In genomic region chr12:53069621-53070410, GRCh38 we compare ENCODE assay signal across 16 cellular contexts. TPM values are rescaled to one million over a fixed set of nuclear protein-coding genes. Genes with fewer than 3 reads are reported as not detected.
DNase-seq lines count a peak whose midpoint lies in the region; ATAC-seq and TF ChIP-seq lines count a peak whose summit lies in the region.
"Had no signal": no experiment of that assay in that cellular context is flagged by ENCODE, and none has a peak within 500 bp of the region (broad histone marks: within the 10 kb centered on the region; RNA-seq: fewer than 3 reads in every experiment).

No MANE protein-coding gene starts in this region.

- H2AK5ac ChIP-seq in IMR-90 (ENCODE audit: low read depth, low read length) = no peak overlapping the region

- ATAC-seq in IMR-90 (ENCODE audit: low read depth) = no peak
- ATAC-seq in HG03135 (IDR thresholded peaks at IDR 0.05; ENCODE audit: unreplicated experiment) = no peak
- ATAC-seq in GM21717 (IDR thresholded peaks at IDR 0.05; ENCODE audit: unreplicated experiment) = no peak
- ATAC-seq in GM21367 (IDR thresholded peaks at IDR 0.05; ENCODE audit: unreplicated experiment) = no peak
- ATAC-seq: SK-N-SH treated with all-trans-retinoic acid at 6 μM for 48 hours had no signal

- H2BK5ac ChIP-seq in IMR-90 (ENCODE audit: low read depth, low read length, poor library complexity, severe bottlenecking) = no peak overlapping the region

- no peak overlapping the region for H2AFZ ChIP-seq in IMR-90 (replicated peaks; ENCODE audit: low read length, poor library complexity)

- H3K14ac ChIP-seq in IMR-90 (replicated peaks; ENCODE audit: low read depth, low read length) = no peak overlapping the region

- H3K27me3 ChIP-seq in IMR-90 (ENCODE audit: control insufficient read depth, insufficient read depth, low read length) = no peaks in the 10 kb centered on the region
- peaks cover 0 to 3% (median 0%) of the 10 kb centered on the region in 5 donors for H3K27me3 ChIP-seq in subcutaneous abdominal adipose tissue (ENCODE audit: control insufficient read depth in 5 of 5, insufficient read depth in 4 of 5, low read length in 5 of 5)
- H3K27me3 ChIP-seq: upper lobe of left lung had no signal

- H3K56ac ChIP-seq in IMR-90 (ENCODE audit: extremely low read depth, insufficient read depth, low read length) = no peak overlapping the region

- no peak overlapping the region for H4K8ac ChIP-seq in IMR-90 (ENCODE audit: low read depth in 2 of 2, low read length in 2 of 2)

- H4K5ac ChIP-seq in IMR-90 (ENCODE audit: low read depth, low read length) = no peak overlapping the region

- H2BK120ac ChIP-seq in IMR-90 (ENCODE audit: low read depth, low read length) = no peak overlapping the region

- peaks cover 15% of the 10 kb centered on the region for H3K9me1 ChIP-seq in IMR-90 (ENCODE audit: insufficient read depth, low read length)

- intact Hi-C loops in IMR-90 (cut with micrococcal nuclease) (no loop called here), lower leg skin (cut with DNase I; ENCODE audit: low total_unique reads) (loop anchor here (10.0 kb wide), 1 partner anchor 125 kb away; no protein-coding TSS in a partner anchor)

- H3K23ac ChIP-seq in IMR-90 (ENCODE audit: low read depth, low read length) = no peak overlapping the region

- H3K4me3 ChIP-seq in IMR-90 (ENCODE audit: insufficient read depth, low read depth, low read length) = no peak overlapping the region
- H3K4me3 ChIP-seq in coronary artery = peak overlapping the region; percentile 11
- H3K4me3 ChIP-seq in lower leg skin (ENCODE audit: low read depth, poor library complexity, severe bottlenecking) = no peak overlapping the region
- no peak overlapping the region for H3K4me3 ChIP-seq in subcutaneous abdominal adipose tissue (ENCODE audit: low read depth in 1 of 5, low read length in 5 of 5)
- H3K4me3 ChIP-seq: upper lobe of left lung had no signal

- no peak overlapping the region for H3K4ac ChIP-seq in IMR-90 (ENCODE audit: low read depth, low read length)

- CTCF ChIA-PET in IMR-90 (lab: Yijun Ruan, JAX) = no interaction called here

- H2BK20ac ChIP-seq in IMR-90 (ENCODE audit: low read depth, low read length) = no peak overlapping the region

- H3K4me1 ChIP-seq in IMR-90 (ENCODE audit: control insufficient read depth, insufficient read depth, low read length) = peaks cover 31% of the 10 kb centered on the region
- H3K4me1 ChIP-seq in subcutaneous abdominal adipose tissue (ENCODE audit: control insufficient read depth in 5 of 5, insufficient read depth in 5 of 5, low read length in 5 of 5) = peaks cover 19 to 81% (median 78%) of the 10 kb centered on the region in 5 donors

- TF ChIP-seq CTCF in IMR-90 (conservative IDR thresholded peaks at IDR 0.05; ENCODE audit: low read depth, low read length) (no peak), coronary artery (IDR thresholded peaks at IDR 0.05) (no peak), lower leg skin (IDR thresholded peaks at IDR 0.05) (no peak)

- BruUV-seq in IMR-90 (replicated peaks; lab: Mats Ljungman, UMichigan) = no TSS peak

- no peak for DNase-seq in IMR-90
- peak; percentile 82 for DNase-seq in coronary artery (ENCODE audit: low spot score)
- peak; percentile 77 to 88 for DNase-seq in lower leg skin (ENCODE audit: low spot score in 2 of 2)
- DNase-seq in NCI-H1417 treated with DMSO at 0.1 percent for 48 hours (lab: John Stamatoyannopoulos, UW) = no peak
- DNase-seq: activated naive CD8-positive, alpha-beta T cell treated with anti-CD3 and anti-CD28 coated beads for 36 hours; DMS53; NCI-H1092 treated with DMSO at 0.1 percent for 48 hours; upper lobe of left lung had no signal

- no peak overlapping the region for H2AK9ac ChIP-seq in IMR-90 (replicated peaks; ENCODE audit: low read depth, low read length, poor library complexity)

- H3K4me2 ChIP-seq in IMR-90 (ENCODE audit: low read depth, low read length) = no peak overlapping the region

- peaks cover 16 to 65% of the 10 kb centered on the region in 2 experiments; a peak in 3 of 4 replicates for H3K79me1 ChIP-seq in IMR-90 (ENCODE audit: low read depth in 1 of 2, low read length in 2 of 2)

- in situ Hi-C loops in IMR-90 (cut with MboI; ENCODE audit: low sequenced_read_pairs) = loop anchor here (5.0 kb wide), 1 partner anchor 117 kb away; no protein-coding TSS in a partner anchor

- no peak overlapping the region for H3K27ac ChIP-seq in IMR-90 (ENCODE audit: insufficient read depth, low read length)
- H3K27ac ChIP-seq in coronary artery = peak overlapping the region; percentile 83 to 89
- H3K27ac ChIP-seq in subcutaneous abdominal adipose tissue (ENCODE audit: low read depth, low read length) = peak overlapping the region; percentile 72

- 0 out of 3 replicates have a peak overlapping the region, but pooled peaks have one; percentile 49 for H2BK15ac ChIP-seq in IMR-90 (ENCODE audit: low read depth, low read length)

- TF ChIP-seq POLR2A in IMR-90 (IDR thresholded peaks at IDR 0.05; ENCODE audit: low read depth, low read length) (no peak), lower leg skin (IDR thresholded peaks at IDR 0.05) (no peak)

- peaks cover 30% of the 10 kb centered on the region for H3K36me3 ChIP-seq in IMR-90 (ENCODE audit: control insufficient read depth, insufficient read depth, low read length)
- peaks cover 0 to 70% (median 37%) of the 10 kb centered on the region in 5 donors for H3K36me3 ChIP-seq in subcutaneous abdominal adipose tissue (ENCODE audit: control insufficient read depth in 5 of 5, insufficient read depth in 5 of 5, low read length in 5 of 5)

- dilution Hi-C loops in IMR-90 (cut with HindIII; ENCODE audit: low sequenced_read_pairs, unreplicated experiment) = no loop called here

- H4K91ac ChIP-seq in IMR-90 (ENCODE audit: insufficient read depth, low read depth, low read length) = no peak overlapping the region

- H3K18ac ChIP-seq in IMR-90 (ENCODE audit: low read depth, low read length) = no peak overlapping the region

- H3K9me3 ChIP-seq in IMR-90 (ENCODE audit: control insufficient read depth, insufficient read depth, low read length) (no peaks in the 10 kb centered on the region), subcutaneous abdominal adipose tissue (ENCODE audit: control insufficient read depth in 5 of 5, low read length in 5 of 5) (no peaks in the 10 kb centered on the region)
- H3K9me3 ChIP-seq: upper lobe of left lung had no signal

- TF ChIP-seq RAD21 in IMR-90 (IDR thresholded peaks at IDR 0.05; ENCODE audit: low read length) = no peak

- H3K9ac ChIP-seq in IMR-90 (ENCODE audit: low read depth, low read length) (no peak overlapping the region), subcutaneous abdominal adipose tissue (ENCODE audit: low read length in 5 of 5) (peak overlapping the region in 1 of 5 donors; percentile 37)

- POLR2A ChIA-PET in IMR-90 (lab: Charles Lee; ENCODE audit: unreplicated experiment) = no interaction called here

- no peaks in the 10 kb centered on the region; the same call in 1 of the 2 replicates for H4K20me1 ChIP-seq in IMR-90 (ENCODE audit: insufficient read depth, low read length)

- WGBS in IMR-90 (ENCODE audit: extremely low coverage in 2 of 2, insufficient read length in 1 of 2), 2 experiments = 29% methylated on average over 1 of the region's 12 CpGs; no CpG with 5 or more reads in 1 of the 2 experiments
- WGBS in lower leg skin, 2 donors = 51% methylated on average over 12 of the region's 12 CpGs

TF ChIP-seq in IMR-90, 13 proteins besides CTCF, POLR2A, EP300 and RAD21 (continues in another document):
- TF ChIP-seq USF2 (IDR thresholded peaks at IDR 0.05; ENCODE audit: low read depth, low read length) (no peak), RFX5 (IDR thresholded peaks at IDR 0.05; ENCODE audit: low read depth, low read length) (no peak), CEBPB (IDR thresholded peaks at IDR 0.05; ENCODE audit: low read depth, low read length) (no peak), NFE2L2 (IDR thresholded peaks at IDR 0.05; ENCODE audit: low read depth, low read length) (no peak), BHLHE40 (IDR thresholded peaks at IDR 0.05; ENCODE audit: low read depth, low read length) (no peak), ELK1 (IDR thresholded peaks at IDR 0.05; ENCODE audit: borderline replicate concordance, low read depth, low read length) (no peak)

RNA-seq across cellular contexts. Expression of gene SPRYD3, which starts 9.4 kb away (rescaled TPM):
- total RNA-seq in IMR-90 (2012; rRNA removed) (21.7 and 25.6 TPM in 2 replicates), lower leg skin (10 to 100 TPM; 21.0 to 39.5 (median 28.4) TPM)
- 27.8 and 28.8 TPM in 2 replicates for polyA plus RNA-seq in IMR-90 (2012; rRNA removed)
- 20.9 and 26.7 TPM in 2 replicates for polyA plus RNA-seq in IMR-90 (2012; cell fraction: cytosol; rRNA removed)
- 24.4 and 31.3 TPM in 2 replicates for polyA plus RNA-seq in IMR-90 (2012; cell fraction: nucleus; rRNA removed; ENCODE audit: low replicate concordance)

RNA-seq across cellular contexts. Expression of gene TNS2, which starts 20.0 kb away (rescaled TPM):
- total RNA-seq in IMR-90 (2012; rRNA removed) = 10.4 and 10.6 TPM in 2 replicates
- 67.2 and 68.0 TPM in 2 replicates for polyA plus RNA-seq in IMR-90 (2012; rRNA removed)
- 18.8 and 35.8 TPM in 2 replicates for polyA plus RNA-seq in IMR-90 (2012; cell fraction: cytosol; rRNA removed)
- 243 and 578 TPM in 2 replicates for polyA plus RNA-seq in IMR-90 (2012; cell fraction: nucleus; rRNA removed; ENCODE audit: low replicate concordance)
- total RNA-seq in lower leg skin = 10 to 100 TPM; 21.8 to 87.1 (median 65.9) TPM
- polyA plus RNA-seq: IgD-negative memory B cell had no signal

RNA-seq across cellular contexts. Expression of gene IGFBP6, which starts 27.7 kb away (rescaled TPM):
- total RNA-seq in IMR-90 (2012; rRNA removed) (124 and 140 TPM in 2 replicates), lower leg skin (100 to 1,000 TPM in 1 of 4 donors, 10 to 100 TPM in 3; 22.0 to 508 (median 68.9) TPM)
- 337 and 373 TPM in 2 replicates for polyA plus RNA-seq in IMR-90 (2012; rRNA removed)
- polyA plus RNA-seq in IMR-90 (2012; cell fraction: cytosol; rRNA removed) = 592 and 623 TPM in 2 replicates
- polyA plus RNA-seq in IMR-90 (2012; cell fraction: nucleus; rRNA removed; ENCODE audit: low replicate concordance) = 90.7 and 186 TPM in 2 replicates
- polyA plus RNA-seq: neural cell had no signal

RNA-seq across cellular contexts. Expression of gene SOAT2, which starts 33.5 kb away (rescaled TPM):
- total RNA-seq in IMR-90 (2012; rRNA removed) (under 0.01 and 0.18 TPM in 2 replicates), lower leg skin (under 1 TPM in 2 of 4 donors, not detected in 2; 0.26 to 0.63 TPM)
- polyA plus RNA-seq in IMR-90 (2012; rRNA removed) = 0.39 and 0.55 TPM in 2 replicates
- polyA plus RNA-seq in IMR-90 (2012; cell fraction: cytosol; rRNA removed) = 0.18 and 0.27 TPM in 2 replicates
- polyA plus RNA-seq in IMR-90 (2012; cell fraction: nucleus; rRNA removed; ENCODE audit: low replicate concordance) = 0.52 and 1.3 TPM in 2 replicates
- total RNA-seq: glomerular endothelial cell had no signal
- polyA plus RNA-seq: IgD-negative memory B cell, neural cell had no signal

Comparison
In these comparisons a context has a peak if more than half of its experiments do, and no peak if none do; other contexts are left out.
1. DNase-seq: peak in coronary artery (single experiment) and lower leg skin (2 of 2); none in IMR-90 (single experiment) and NCI-H1417 treated with DMSO at 0.1 percent for 48 hours (single experiment).